Comparison of ENCODE assay signal across 10 cellular contexts in the genomic region with DNA sequence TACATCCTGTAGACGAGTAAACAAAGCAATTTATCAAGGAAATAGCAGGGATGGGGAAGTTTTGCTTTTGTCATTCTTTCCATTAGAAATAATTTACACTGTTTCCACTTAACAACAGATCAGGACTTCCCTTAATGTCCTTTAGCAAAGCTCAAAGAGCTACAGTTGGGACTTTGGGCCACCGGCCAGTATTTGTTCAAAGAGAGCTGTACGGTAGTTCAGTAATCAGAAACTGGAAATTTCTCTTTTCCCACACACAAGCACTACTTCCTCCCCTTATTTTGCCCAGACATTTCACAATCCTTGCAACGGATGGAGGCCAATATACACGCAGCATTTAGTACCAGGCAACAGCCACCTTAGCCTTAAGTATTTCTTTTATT. TPM values are rescaled to one million over a fixed set of nuclear protein-coding genes. Genes with fewer than 3 reads are reported as not detected.
DNase-seq lines count a peak whose midpoint lies in the region; ATAC-seq, FAIRE-seq and TF ChIP-seq lines count a peak whose summit lies in the region.
"Had no signal": no experiment of that assay in that cellular context is flagged by ENCODE, and none has a peak within 500 bp of the region (broad histone marks: within the 10 kb centered on the region; RNA-seq: fewer than 3 reads in every experiment).

No MANE protein-coding gene starts in this region.

- H3K27ac ChIP-seq in PC-9: peak overlapping the region; percentile 98
- H3K27ac ChIP-seq in pancreas: peak overlapping the region; percentile 36 to 95 (median 67)

- CTCF ChIA-PET in PC-9 (lab: Charles Lee): no interaction called here

- ATAC-seq in pancreas (peak; percentile 82 to 90 (median 86)), GM18870 (IDR thresholded peaks at IDR 0.05; ENCODE audit: unreplicated experiment) (no peak)

- H3F3A ChIP-seq in PC-9 (ENCODE audit: insufficient read depth, low read depth): peaks cover 62% of the 10 kb centered on the region

- WGBS in pancreas, 2 donors: 1% methylated on average over 5 of the region's 5 CpGs

- FAIRE-seq in pancreas (lab: Jason Lieb, UNC): no peak
- FAIRE-seq: G401.6 had no signal

- no peaks in the 10 kb centered on the region for H3K79me2 ChIP-seq in PC-9 (ENCODE audit: low read depth)

- no peak overlapping the region for H2AFZ ChIP-seq in PC-9

- no peaks in the 10 kb centered on the region for H3K27me3 ChIP-seq in PC-9 (ENCODE audit: insufficient read depth, low read depth)
- H3K27me3 ChIP-seq in pancreas: no peaks in the 10 kb centered on the region

- peak overlapping the region; percentile 65; the same call in 1 of the 2 replicates for H3K4me2 ChIP-seq in PC-9

- no peaks in the 10 kb centered on the region for H3K9me3 ChIP-seq in PC-9 (ENCODE audit: insufficient read depth, low read depth)
- H3K9me3 ChIP-seq in pancreas: no peaks in the 10 kb centered on the region

- TF ChIP-seq CTCF in PC-9 (conservative IDR thresholded peaks at IDR 0.05): no peak
- no peak for TF ChIP-seq CTCF in pancreas (IDR thresholded peaks at IDR 0.05)

- POLR2A ChIA-PET in PC-9 (lab: Charles Lee; ENCODE audit: unreplicated experiment): interaction anchor here (0.6 kb wide), 1 partner anchor 21 kb away, joined by 6 read pairs; no protein-coding TSS in a partner anchor

- DNase-seq in DMS153 treated with DMSO at 0.1 percent for 48 hours (lab: John Stamatoyannopoulos, UW; ENCODE audit: unreplicated experiment) (peak; percentile 13), PC-9 (peak; percentile 19 to 36), fibroblast of peridontal ligament (ENCODE audit: extremely low read depth) (peak; percentile 89), pancreas (peak in 5 of 6 donors; percentile 73 to 91 (median 78)), NCI-H2171 treated with DMSO at 0.1 percent for 48 hours (lab: John Stamatoyannopoulos, UW) (no peak), NCI-H1694 (lab: John Stamatoyannopoulos, UW) (no peak), RKO (ENCODE audit: low spot score) (no peak)
- DNase-seq: SHP77 treated with DMSO at 0.1 percent for 48 hours had no signal

- H3K36me3 ChIP-seq in PC-9 (ENCODE audit: low read depth) (no peaks in the 10 kb centered on the region), pancreas (no peaks in the 10 kb centered on the region)

- H3K4me3 ChIP-seq in PC-9 (no peak overlapping the region), pancreas (no peak overlapping the region)

- H3K9me2 ChIP-seq in PC-9 (ENCODE audit: insufficient read depth): no peaks in the 10 kb centered on the region

- intact Hi-C loops in PC-9 (cut with micrococcal nuclease; ENCODE audit: unreplicated experiment) (loop anchor here (10.0 kb wide), 1 partner anchor 750 kb away; no protein-coding TSS in a partner anchor), pancreas (cut with DNase I) (no loop called here)

- no peaks in the 10 kb centered on the region for H4K20me1 ChIP-seq in PC-9 (ENCODE audit: insufficient read depth)

- no TSS peak for BruUV-seq in PC-9 (replicated peaks; lab: Mats Ljungman, UMichigan)

- H3K4me1 ChIP-seq in PC-9 (replicated peaks; ENCODE audit: insufficient read depth) (peaks cover 97% of the 10 kb centered on the region), pancreas (peaks cover 20 to 56% (median 46%) of the 10 kb centered on the region in 3 donors)

RNA-seq across cellular contexts. Expression of gene HINT3, which starts 12.1 kb away (rescaled TPM):
- total RNA-seq in PC-9 (2021) (13.6 and 14.4 TPM in 2 replicates), pancreas (10 to 100 TPM in 5 of 6 donors, 1 to 10 TPM in 1; 9.9 to 15.7 (median 11.9) TPM)
- polyA plus RNA-seq in pancreas: 1 to 10 TPM; 2.6 to 8.7 TPM

RNA-seq across cellular contexts. Expression of gene TRMT11, which starts 41.9 kb away (rescaled TPM):
- total RNA-seq in PC-9 (2021) (24.2 and 26.0 TPM in 2 replicates), pancreas (10 to 100 TPM in 4 of 6 donors, 1 to 10 TPM in 2; 7.2 to 11.6 (median 10.7) TPM)
- 10 to 100 TPM in 1 of 2 donors, 1 to 10 TPM in 1; 6.1 to 11.4 TPM for polyA plus RNA-seq in pancreas

Comparison
In these comparisons a context has a peak if more than half of its experiments do, and no peak if none do; other contexts are left out.
1. DNase-seq: peak in DMS153 treated with DMSO at 0.1 percent for 48 hours (single experiment), PC-9 (2 of 2), fibroblast of peridontal ligament (single experiment) and pancreas (5 of 6); none in NCI-H2171 treated with DMSO at 0.1 percent for 48 hours (single experiment), NCI-H1694 (single experiment) and RKO (single experiment).